Comparison of ENCODE assay signal across 18 cellular contexts in genomic region chr2:212970132-212970531, GRCh38.
A peak's percentile ranks its signal among the peaks of the same experiment; 100 is the strongest.
DNase-seq lines count a peak whose midpoint lies in the region; ATAC-seq, FAIRE-seq and TF ChIP-seq lines count a peak whose summit lies in the region.
"Had no signal": no experiment of that assay in that cellular context is flagged by ENCODE, and none has a peak within 500 bp of the region (broad histone marks: within the 10 kb centered on the region; RNA-seq: fewer than 3 reads in every experiment).

No MANE protein-coding gene starts in this region.

- peaks cover 30 to 71% (median 56%) of the 10 kb centered on the region in 4 donors for H3K4me1 Mint-ChIP-seq in CD4-positive, CD25-positive, alpha-beta regulatory T cell
- H3K4me1 Mint-ChIP-seq in activated CD8-positive, alpha-beta T cell treated with anti-CD3 and anti-CD28 coated beads, Interleukin-2, amount 10 ng/mL, durations not matched to agents 7 days and 5 days (ENCODE audit: low read depth): peaks cover 9% of the 10 kb centered on the region

- H3K27me3 ChIP-seq in CD4-positive, CD25-positive, alpha-beta regulatory T cell (ENCODE audit: control insufficient read depth, insufficient read depth, low read length): no peaks in the 10 kb centered on the region
- H3K27me3 ChIP-seq in PC-3 (ENCODE audit: low read length) (no peaks in the 10 kb centered on the region), mammary epithelial cell (ENCODE audit: insufficient read depth, low read length) (no peaks in the 10 kb centered on the region), HepG2 (ENCODE audit: control insufficient read depth in 1 of 2, insufficient read depth in 2 of 2, low read length in 2 of 2) (no peaks in the 10 kb centered on the region)
- H3K27me3 ChIP-seq: vagina had no signal

- no peak overlapping the region for H3K4me3 Mint-ChIP-seq in CD4-positive, CD25-positive, alpha-beta regulatory T cell
- no peak overlapping the region for H3K4me3 Mint-ChIP-seq in activated CD8-positive, alpha-beta T cell treated with anti-CD3 and anti-CD28 coated beads, Interleukin-2, amount 10 ng/mL, durations not matched to agents 7 days and 5 days
- H3K4me3 Mint-ChIP-seq: B cell had no signal

- TF ChIP-seq CTCF in PC-3 (conservative IDR thresholded peaks at IDR 0.05; ENCODE audit: low read depth, low read length): no peak
- TF ChIP-seq CTCF in retinal pigment epithelial cell (conservative IDR thresholded peaks at IDR 0.05; ENCODE audit: low read depth, low read length): no peak
- TF ChIP-seq CTCF in mammary epithelial cell (conservative IDR thresholded peaks at IDR 0.05 in 1 of 2, IDR thresholded peaks at IDR 0.05 in 1 of 2; ENCODE audit: extremely low read depth in 1 of 2, insufficient read depth in 1 of 2, low read depth in 1 of 2, low read length in 2 of 2): no peak
- no peak for TF ChIP-seq CTCF in HepG2 (CRISPR knock-in tag; IDR thresholded peaks at IDR 0.05)

- H3K4me1 ChIP-seq in CD4-positive, CD25-positive, alpha-beta regulatory T cell (ENCODE audit: control insufficient read depth, insufficient read depth, low read length, poor library complexity, severe bottlenecking): peaks cover 31% of the 10 kb centered on the region
- H3K4me1 ChIP-seq in PC-3 (ENCODE audit: insufficient read depth, low read length): no peaks in the 10 kb centered on the region
- H3K4me1 ChIP-seq in mammary epithelial cell (ENCODE audit: insufficient read depth, low read length): peaks cover 22% of the 10 kb centered on the region
- no peaks in the 10 kb centered on the region for H3K4me1 ChIP-seq in HepG2 (ENCODE audit: insufficient read depth, low read length)
- H3K4me1 ChIP-seq: vagina had no signal

- CTCF ChIA-PET in PC-3 (lab: Charles Lee) (no interaction called here), mammary epithelial cell (lab: Charles Lee; ENCODE audit: low non-redundant PET) (no interaction called here), HepG2 (lab: Yijun Ruan, JAX; ENCODE audit: low intra/inter-chr PET ratio, low total read pairs) (no interaction called here)
- CTCF ChIA-PET in activated CD8-positive, alpha-beta T cell treated with anti-CD3 and anti-CD28 coated beads, Interleukin-2, amount 10 ng/mL, durations not matched to agents 7 days and 5 days (lab: Charles Lee): no interaction called here

- no peaks in the 10 kb centered on the region for H3K27me3 Mint-ChIP-seq in CD4-positive, CD25-positive, alpha-beta regulatory T cell
- no peaks in the 10 kb centered on the region for H3K27me3 Mint-ChIP-seq in activated CD8-positive, alpha-beta T cell treated with anti-CD3 and anti-CD28 coated beads, Interleukin-2, amount 10 ng/mL, durations not matched to agents 7 days and 5 days (ENCODE audit: low read depth)
- H3K27me3 Mint-ChIP-seq: B cell had no signal

- H3K9me3 ChIP-seq in CD4-positive, CD25-positive, alpha-beta regulatory T cell (ENCODE audit: control insufficient read depth in 2 of 2, low read length in 2 of 2): no peaks in the 10 kb centered on the region
- H3K9me3 ChIP-seq in PC-3 (ENCODE audit: low read length) (no peaks in the 10 kb centered on the region), mammary epithelial cell (replicated peaks; ENCODE audit: insufficient read depth, low read length) (no peaks in the 10 kb centered on the region), HepG2 (ENCODE audit: low read length) (no peaks in the 10 kb centered on the region)
- H3K9me3 ChIP-seq: vagina had no signal

- no peak for FAIRE-seq in HepG2 (lab: Jason Lieb, UNC)
- FAIRE-seq: K562 had no signal

- intact Hi-C loops in PC-3 (cut with micrococcal nuclease): no loop called here
- intact Hi-C loops in mammary epithelial cell (cut with micrococcal nuclease): loop anchor here (5.0 kb wide), 2 partner anchors 43 to 182 kb away; partner anchors contain the start of gene IKZF2
- intact Hi-C loops in HepG2 (cut with micrococcal nuclease; ENCODE audit: unreplicated experiment): no loop called here

- TF ChIP-seq EP300 in HepG2 (IDR thresholded peaks at IDR 0.05; ENCODE audit: low read depth in 2 of 2, low read length in 2 of 2) (no peak), HepG2 (CRISPR knock-in tag; IDR thresholded peaks at IDR 0.05; ENCODE audit: borderline replicate concordance) (no peak)

- no peak for TF ChIP-seq POLR2A in HepG2 (IDR thresholded peaks at IDR 0.05; ENCODE audit: insufficient read depth in 1 of 2, low read depth in 2 of 2, low read length in 2 of 2)

- ATAC-seq in CD4-positive, CD25-positive, alpha-beta regulatory T cell (ENCODE audit: low read depth in 2 of 2): no peak
- ATAC-seq in PC-3: no peak
- ATAC-seq in activated CD8-positive, alpha-beta T cell treated with anti-CD3 and anti-CD28 coated beads, Interleukin-2, amount 10 ng/mL, durations not matched to agents 7 days and 5 days: no peak
- no peak for ATAC-seq in HG02885 (IDR thresholded peaks at IDR 0.05; ENCODE audit: poor library complexity, unreplicated experiment)
- no peak for ATAC-seq in HepG2
- ATAC-seq: K562 had no signal

- no peak overlapping the region for H3K4me3 ChIP-seq in CD4-positive, CD25-positive, alpha-beta regulatory T cell (ENCODE audit: low read depth, low read length)
- no peak overlapping the region for H3K4me3 ChIP-seq in PC-3 (ENCODE audit: low read length)
- H3K4me3 ChIP-seq in retinal pigment epithelial cell (ENCODE audit: low read length): no peak overlapping the region
- no peak overlapping the region for H3K4me3 ChIP-seq in mammary epithelial cell (replicated peaks in 1 of 3; ENCODE audit: insufficient read depth in 1 of 3, low read depth in 2 of 3, low read length in 3 of 3)
- H3K4me3 ChIP-seq in HepG2 (replicated peaks in 1 of 3; ENCODE audit: insufficient read depth in 1 of 3, low read depth in 2 of 3, low read length in 3 of 3): no peak overlapping the region
- H3K4me3 ChIP-seq: K562, vagina had no signal

- H3F3A ChIP-seq in PC-3 (ENCODE audit: low read length, unreplicated experiment): no peaks in the 10 kb centered on the region

- H3K4me2 ChIP-seq in PC-3 (ENCODE audit: low read length) (no peak overlapping the region), mammary epithelial cell (ENCODE audit: insufficient read depth, low read depth, low read length) (no peak overlapping the region), HepG2 (ENCODE audit: low read depth, low read length) (no peak overlapping the region)

- TF ChIP-seq RAD21 in HepG2 (CRISPR knock-in tag; IDR thresholded peaks at IDR 0.05): no peak

- dilution Hi-C loops in mammary epithelial cell (cut with HindIII; ENCODE audit: low sequenced_read_pairs): no loop called here

- DNase-seq in CD4-positive, CD25-positive, alpha-beta regulatory T cell: no peak
- DNase-seq in PC-3 (peak; percentile 15), fibroblast of peridontal ligament (ENCODE audit: extremely low read depth) (peak; percentile 81), retinal pigment epithelial cell (ENCODE audit: low read depth) (peak; percentile 55), mammary epithelial cell (no peak), HepG2 (ENCODE audit: low spot score) (no peak)
- no peak for DNase-seq in activated CD8-positive, alpha-beta T cell treated with anti-CD3 and anti-CD28 coated beads, Interleukin-2, amount 10 ng/mL, durations not matched to agents 7 days and 5 days
- DNase-seq: activated gamma-delta T cell treated with Interleukin-2 at 50 U/mL for 16 hours; dermis blood vessel endothelial cell; NCI-H1105; NCI-H2107; NCI-H526; stimulated activated CD4-positive, alpha-beta T cell treated with anti-CD3 and anti-CD28 coated beads, Interleukin-4, amount 100 ng/mL, for 1 hour; T-helper 9 cell had no signal

- H3K79me2 ChIP-seq in PC-3 (ENCODE audit: low read length) (no peaks in the 10 kb centered on the region), mammary epithelial cell (ENCODE audit: insufficient read depth, low read length) (no peaks in the 10 kb centered on the region), HepG2 (ENCODE audit: insufficient read depth, low read length) (no peaks in the 10 kb centered on the region)

- in situ Hi-C loops in mammary epithelial cell (cut with MboI; ENCODE audit: low sequenced_read_pairs in 2 of 2) (no loop called here), HepG2 (cut with HindIII; ENCODE audit: extremely low pct_ligation_motif_present, low pct_unique_long_range_greater_than_20kb) (no loop called here)

- H3K27ac Mint-ChIP-seq in CD4-positive, CD25-positive, alpha-beta regulatory T cell: peak overlapping the region; percentile 36 to 86 (median 86)
- no peak overlapping the region for H3K27ac Mint-ChIP-seq in activated CD8-positive, alpha-beta T cell treated with anti-CD3 and anti-CD28 coated beads, Interleukin-2, amount 10 ng/mL, durations not matched to agents 7 days and 5 days
- H3K27ac Mint-ChIP-seq: B cell had no signal

- BruUV-seq in PC-3 (replicated peaks; lab: Mats Ljungman, UMichigan) (no TSS peak), mammary epithelial cell (replicated peaks; lab: Mats Ljungman, UMichigan) (no TSS peak), HepG2 (replicated peaks; lab: Mats Ljungman, UMichigan) (no TSS peak)

- H2AFZ ChIP-seq in PC-3 (ENCODE audit: low read length) (no peak overlapping the region), mammary epithelial cell (ENCODE audit: low read depth, low read length) (no peak overlapping the region), HepG2 (ENCODE audit: low read length) (no peak overlapping the region)

- H3K36me3 ChIP-seq in CD4-positive, CD25-positive, alpha-beta regulatory T cell (ENCODE audit: control insufficient read depth, insufficient read depth, low read length): peaks cover 45% of the 10 kb centered on the region
- no peaks in the 10 kb centered on the region for H3K36me3 ChIP-seq in PC-3 (ENCODE audit: low read depth, low read length)
- H3K36me3 ChIP-seq in mammary epithelial cell (ENCODE audit: insufficient read depth, low read length): no peaks in the 10 kb centered on the region
- no peaks in the 10 kb centered on the region for H3K36me3 ChIP-seq in HepG2 (replicated peaks in 1 of 2; ENCODE audit: control insufficient read depth in 1 of 2, insufficient read depth in 2 of 2, low read length in 2 of 2)
- H3K36me3 ChIP-seq: vagina had no signal

- H3K27ac ChIP-seq in CD4-positive, CD25-positive, alpha-beta regulatory T cell (ENCODE audit: insufficient read depth, low read length, poor library complexity, severe bottlenecking): no peak overlapping the region
- H3K27ac ChIP-seq in PC-3 (ENCODE audit: low read length) (no peak overlapping the region), mammary epithelial cell (ENCODE audit: insufficient read depth, low read depth, low read length) (no peak overlapping the region), HepG2 (ENCODE audit: extremely low read length, insufficient read depth, low read length) (no peak overlapping the region)
- H3K27ac ChIP-seq: vagina had no signal

- peaks cover 43% of the 10 kb centered on the region for H3K36me3 Mint-ChIP-seq in CD4-positive, CD25-positive, alpha-beta regulatory T cell
- peaks cover 8% of the 10 kb centered on the region for H3K36me3 Mint-ChIP-seq in activated CD8-positive, alpha-beta T cell treated with anti-CD3 and anti-CD28 coated beads, Interleukin-2, amount 10 ng/mL, durations not matched to agents 7 days and 5 days (ENCODE audit: low read depth)

- no peak overlapping the region for H3K9ac ChIP-seq in PC-3 (ENCODE audit: low read length)
- H3K9ac ChIP-seq in mammary epithelial cell (ENCODE audit: insufficient read depth, low read length): no peak overlapping the region
- no peak overlapping the region for H3K9ac ChIP-seq in HepG2 (ENCODE audit: insufficient read depth, low read depth, low read length)

- no peaks in the 10 kb centered on the region for H3K9me3 Mint-ChIP-seq in CD4-positive, CD25-positive, alpha-beta regulatory T cell
- no peaks in the 10 kb centered on the region for H3K9me3 Mint-ChIP-seq in activated CD8-positive, alpha-beta T cell treated with anti-CD3 and anti-CD28 coated beads, Interleukin-2, amount 10 ng/mL, durations not matched to agents 7 days and 5 days (ENCODE audit: insufficient read depth)

- H4K20me1 ChIP-seq in PC-3 (ENCODE audit: low read length): no peaks in the 10 kb centered on the region
- no peaks in the 10 kb centered on the region for H4K20me1 ChIP-seq in mammary epithelial cell (ENCODE audit: insufficient read depth, low read length)
- H4K20me1 ChIP-seq in HepG2 (ENCODE audit: insufficient read depth, low read length): no peaks in the 10 kb centered on the region

- POLR2A ChIA-PET in PC-3 (lab: Charles Lee; ENCODE audit: unreplicated experiment) (no interaction called here), HepG2 (lab: Yijun Ruan, JAX) (no interaction called here)
- POLR2A ChIA-PET in activated CD8-positive, alpha-beta T cell treated with anti-CD3 and anti-CD28 coated beads, Interleukin-2, amount 10 ng/mL, durations not matched to agents 7 days and 5 days (lab: Charles Lee): interaction anchor here (0.5 kb wide), 1 partner anchor 71 kb away, joined by 3 read pairs; no protein-coding TSS in a partner anchor

- H3K9me2 ChIP-seq in PC-3 (replicated peaks; ENCODE audit: low read length): no peaks in the 10 kb centered on the region

Comparison
In these comparisons a context has a peak if more than half of its experiments do, and no peak if none do; other contexts are left out.
1. DNase-seq: peak in PC-3 (single experiment), fibroblast of peridontal ligament (single experiment) and retinal pigment epithelial cell (single experiment); none in CD4-positive, CD25-positive, alpha-beta regulatory T cell (0 of 3), activated CD8-positive, alpha-beta T cell treated with anti-CD3 and anti-CD28 coated beads, Interleukin-2, amount 10 ng/mL, durations not matched to agents 7 days and 5 days (single experiment), mammary epithelial cell (single experiment) and HepG2 (single experiment).